Comparison of ENCODE assay signal across 20 cellular contexts in genomic region chr6:83114164-83114563, GRCh38. TPM values are rescaled to one million over a fixed set of nuclear protein-coding genes. Genes with fewer than 3 reads are reported as not detected.
DNase-seq lines count a peak whose midpoint lies in the region; ATAC-seq and TF ChIP-seq lines count a peak whose summit lies in the region.
"Had no signal": no experiment of that assay in that cellular context is flagged by ENCODE, and none has a peak within 500 bp of the region (broad histone marks: within the 10 kb centered on the region; RNA-seq: fewer than 3 reads in every experiment).

No MANE protein-coding gene starts in this region.

- TF ChIP-seq POLR2A in sigmoid colon (IDR thresholded peaks at IDR 0.05): no peak

- H3K23ac ChIP-seq in trophoblast cell (ENCODE audit: low read length): no peak overlapping the region

- H2AK5ac ChIP-seq in trophoblast cell (ENCODE audit: low read length): no peak overlapping the region

- H2BK120ac ChIP-seq in trophoblast cell (ENCODE audit: insufficient read depth, low read length, poor library complexity): no peak overlapping the region

- H4K12ac ChIP-seq in trophoblast cell (ENCODE audit: low read depth, low read length): no peak overlapping the region

- intact Hi-C loops in sigmoid colon (cut with DNase I): loop anchor here (5.0 kb wide), 1 partner anchor 42 kb away; no protein-coding TSS in a partner anchor

- H4K91ac ChIP-seq in trophoblast cell (ENCODE audit: low read depth, low read length): no peak overlapping the region

- no peak overlapping the region for H3K4ac ChIP-seq in trophoblast cell (ENCODE audit: low read depth, low read length)

- H2BK12ac ChIP-seq in trophoblast cell (ENCODE audit: low read length): no peak overlapping the region

- H3K27ac ChIP-seq in trophoblast cell (ENCODE audit: low read depth, low read length): no peak overlapping the region
- H3K27ac ChIP-seq in sigmoid colon: no peak overlapping the region
- H3K27ac ChIP-seq: brain microvascular endothelial cell, Peyer's patch, right lobe of liver had no signal

- no peaks in the 10 kb centered on the region for H3K9me3 ChIP-seq in trophoblast cell (ENCODE audit: insufficient read depth, low read depth, low read length)
- no peaks in the 10 kb centered on the region for H3K9me3 ChIP-seq in BE2C
- no peaks in the 10 kb centered on the region for H3K9me3 ChIP-seq in sigmoid colon
- H3K9me3 ChIP-seq: Peyer's patch, right lobe of liver, tibial nerve had no signal

- H3K14ac ChIP-seq in trophoblast cell (ENCODE audit: low read length): no peak overlapping the region

- DNase-seq in EL (peak; percentile 33), M059J (ENCODE audit: low read depth) (peak; percentile 43), cardiac fibroblast (ENCODE audit: low read depth in 2 of 2) (peak; percentile 11 to 38), left lobe of liver (ENCODE audit: low spot score) (no peak), trophoblast cell (no peak), BE2C (no peak), Ammon's horn (ENCODE audit: low spot score) (no peak), sigmoid colon (no peak)
- DNase-seq: activated CD8-positive, alpha-beta T cell treated with anti-CD3 and anti-CD28 coated beads for 36 hours; activated T-cell treated with anti-CD3 and anti-CD28 coated beads, Interleukin-2, amount 50 U/mL, for 72 hours; CD8-positive, alpha-beta memory T cell; DND-41; glutamatergic neuron; NCI-H1436 treated with DMSO at 0.1 percent for 48 hours; NCI-H748 treated with DMSO at 0.1 percent for 48 hours; Peyer's patch; right lobe of liver; stimulated activated naive CD4-positive, alpha-beta T cell treated with Interleukin-2 at 50 U/mL for 16 hours had no signal

- no CpG with 5 or more reads among the region's 1 CpG for WGBS in trophoblast cell (ENCODE audit: extremely low coverage, insufficient coverage, insufficient read length)
- WGBS in sigmoid colon, 2 donors: 77 to 85% methylated on average over 1 of the region's 1 CpG

- no peak overlapping the region for H2BK5ac ChIP-seq in trophoblast cell (ENCODE audit: low read depth, low read length, poor library complexity)

- H3K4me1 ChIP-seq in trophoblast cell (ENCODE audit: control insufficient read depth in 1 of 2, insufficient read depth in 2 of 2, low read length in 2 of 2) (no peaks in the 10 kb centered on the region), BE2C (peaks cover 2% of the 10 kb centered on the region; the same call in 1 of the 2 replicates), sigmoid colon (no peaks in the 10 kb centered on the region)
- H3K4me1 ChIP-seq: Peyer's patch, right lobe of liver, tibial nerve had no signal

- H3K4me3 ChIP-seq in cardiac fibroblast (replicated peaks in 1 of 2; ENCODE audit: low read depth in 2 of 2, low read length in 2 of 2): no peak overlapping the region
- no peak overlapping the region for H3K4me3 ChIP-seq in trophoblast cell (ENCODE audit: low read depth, low read length)
- no peak overlapping the region for H3K4me3 ChIP-seq in BE2C (ENCODE audit: low read depth, low read length)
- no peak overlapping the region for H3K4me3 ChIP-seq in sigmoid colon
- H3K4me3 ChIP-seq: Peyer's patch, right lobe of liver, tibial nerve had no signal

- H3K18ac ChIP-seq in trophoblast cell (ENCODE audit: low read length): no peak overlapping the region

- no peak overlapping the region for H2AFZ ChIP-seq in trophoblast cell (ENCODE audit: insufficient read depth, low read length, poor library complexity)

- H3K27me3 ChIP-seq in trophoblast cell (ENCODE audit: insufficient read depth, low read length) (no peaks in the 10 kb centered on the region), BE2C (no peaks in the 10 kb centered on the region), sigmoid colon (no peaks in the 10 kb centered on the region)
- H3K27me3 ChIP-seq: brain microvascular endothelial cell, Peyer's patch, right lobe of liver, tibial nerve had no signal

- H3K36me3 ChIP-seq in trophoblast cell (ENCODE audit: control insufficient read depth in 1 of 2, insufficient read depth in 2 of 2, low read length in 2 of 2) (peaks cover 0 to 3% of the 10 kb centered on the region in 2 experiments), BE2C (peaks cover 6% of the 10 kb centered on the region), sigmoid colon (peaks cover 0 to 51% (median 6%) of the 10 kb centered on the region in 4 donors)
- H3K36me3 ChIP-seq: brain microvascular endothelial cell had no signal

- TF ChIP-seq EP300 in sigmoid colon (IDR thresholded peaks at IDR 0.05): no peak

- no peaks in the 10 kb centered on the region for H3K79me1 ChIP-seq in trophoblast cell (ENCODE audit: low read length)

- no peak overlapping the region for H4K8ac ChIP-seq in trophoblast cell (ENCODE audit: low read depth, low read length)

- TF ChIP-seq CTCF in cardiac fibroblast (IDR thresholded peaks at IDR 0.05; ENCODE audit: low read depth, low read length): no peak
- TF ChIP-seq CTCF in BE2C (IDR thresholded peaks at IDR 0.05; ENCODE audit: low read depth, low read length): no peak
- no peak for TF ChIP-seq CTCF in sigmoid colon (IDR thresholded peaks at IDR 0.05)

- H3K9ac ChIP-seq in trophoblast cell (ENCODE audit: low read length): no peak overlapping the region

- ATAC-seq in left lobe of liver: peak; percentile 38
- ATAC-seq: activated CD8-positive, alpha-beta T cell treated with anti-CD3 and anti-CD28 coated beads for 36 hours; activated T-cell treated with anti-CD3 and anti-CD28 coated beads, Interleukin-2, amount 50 U/mL, for 72 hours had no signal

- no peaks in the 10 kb centered on the region for H3K79me2 ChIP-seq in trophoblast cell (ENCODE audit: control insufficient read depth, insufficient read depth, low read length, poor library complexity)

- no peak overlapping the region for H3K4me2 ChIP-seq in trophoblast cell (ENCODE audit: low read length)

RNA-seq across cellular contexts. Expression of gene DOP1A, which starts 46.7 kb away (rescaled TPM):
- 10.3 and 17.5 TPM in 2 replicates for total RNA-seq in M059J (2014; rRNA removed; shearing (Covaris generic))
- total RNA-seq in left lobe of liver (8.5 TPM), sigmoid colon (10 to 100 TPM; 26.1 to 33.9 (median 28.4) TPM)
- polyA plus RNA-seq in trophoblast cell (2013): 3.6 TPM in 2 replicates
- polyA plus RNA-seq in BE2C (2012; ENCODE audit: insufficient read depth, insufficient read length, low read depth): 12.5 TPM
- polyA plus RNA-seq in sigmoid colon: 1 to 10 TPM; 4.8 to 8.4 (median 5.8) TPM

RNA-seq across cellular contexts. Expression of gene UBE3D, which starts 48.5 kb away (rescaled TPM):
- 3.8 and 7.8 TPM in 2 replicates for total RNA-seq in M059J (2014; rRNA removed; shearing (Covaris generic))
- total RNA-seq in left lobe of liver (2.1 TPM), sigmoid colon (10 to 100 TPM in 2 of 4 donors, 1 to 10 TPM in 2; 8.0 to 10.7 (median 9.6) TPM)
- 3.7 and 4.3 TPM in 2 replicates for polyA plus RNA-seq in trophoblast cell (2013)
- polyA plus RNA-seq in BE2C (2012; ENCODE audit: insufficient read depth, insufficient read length, low read depth): 6.4 TPM
- polyA plus RNA-seq in sigmoid colon: 1 to 10 TPM; 1.6 to 5.4 (median 2.7) TPM

Comparison
In these comparisons a context has a peak if more than half of its experiments do, and no peak if none do; other contexts are left out.
1. DNase-seq: peak in EL (single experiment), M059J (single experiment) and cardiac fibroblast (2 of 2); none in left lobe of liver (single experiment), trophoblast cell (0 of 2), BE2C (single experiment), Ammon's horn (single experiment) and sigmoid colon (single experiment).